In the genomic region with DNA sequence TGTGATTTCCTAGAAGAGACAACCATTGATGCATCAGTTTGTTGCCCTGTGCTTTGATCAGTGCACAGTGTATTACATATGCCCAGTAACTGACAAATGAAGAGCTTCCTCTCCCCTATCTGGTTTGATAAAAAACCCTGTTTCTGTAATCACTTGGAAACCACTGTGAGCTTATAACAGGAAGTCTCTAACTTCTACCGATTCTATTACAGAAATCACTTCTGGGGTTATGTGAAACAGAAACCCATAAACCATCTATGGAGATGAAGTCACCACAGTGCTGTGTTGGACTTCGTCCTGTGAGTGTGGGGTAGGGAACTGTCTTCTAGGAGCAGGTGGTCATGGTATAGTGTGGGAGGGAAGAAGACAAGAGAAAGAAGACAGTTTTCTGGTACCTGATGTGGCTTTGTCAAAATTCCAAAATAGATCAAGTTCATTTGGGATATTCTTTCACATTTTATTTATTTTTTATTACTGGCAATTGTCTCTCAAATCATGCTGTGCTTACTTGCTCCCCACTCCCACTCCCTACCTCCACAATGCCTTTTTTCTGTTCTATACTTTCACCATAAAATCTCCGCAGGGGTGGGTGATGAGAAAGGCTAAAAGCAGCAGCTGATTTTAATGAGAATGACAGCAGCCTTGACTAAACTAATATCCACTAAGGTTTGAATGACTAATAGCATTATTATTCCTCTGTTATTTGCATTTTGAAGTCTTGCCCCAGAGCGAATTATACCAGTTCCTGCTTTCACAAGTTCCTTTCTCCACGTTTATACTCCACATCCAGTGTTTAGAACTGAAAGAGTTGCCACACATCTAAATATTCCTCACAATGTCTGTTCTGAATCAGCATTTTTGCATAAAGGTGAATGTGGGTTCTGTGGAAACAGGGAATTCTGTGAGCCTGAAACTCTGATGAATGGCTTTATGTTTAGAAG, we compare ENCODE assay signal across 8 cellular contexts. TPM values are rescaled to one million over a fixed set of nuclear protein-coding genes. Genes with fewer than 3 reads are reported as not detected.
A peak's percentile ranks its signal among the peaks of the same experiment; 100 is the strongest.
DNase-seq lines count a peak whose midpoint lies in the region; ATAC-seq and TF ChIP-seq lines count a peak whose summit lies in the region.

No MANE protein-coding gene starts in this region.

- H3K27ac Mint-ChIP-seq in Calu3 (ENCODE audit: unreplicated experiment) (peak overlapping the region; percentile 68), progenitor cell of endocrine pancreas (no peak overlapping the region)

- peak overlapping the region; percentile 39 for H3K4me3 Mint-ChIP-seq in Calu3 (ENCODE audit: low read depth, unreplicated experiment)
- no peak overlapping the region for H3K4me3 Mint-ChIP-seq in progenitor cell of endocrine pancreas (ENCODE audit: low read depth)

- ATAC-seq in GM21737 (IDR thresholded peaks at IDR 0.05; ENCODE audit: unreplicated experiment) (peak; percentile 75), esophagus mucosa (peak; percentile 89)

- H3K27me3 Mint-ChIP-seq in Calu3 (ENCODE audit: unreplicated experiment) (no peaks in the 10 kb centered on the region), progenitor cell of endocrine pancreas (no peaks in the 10 kb centered on the region)

- BruUV-seq in Calu3 (replicated peaks; lab: Mats Ljungman, UMichigan), result no TSS peak

- peaks cover 33% of the 10 kb centered on the region for H3K4me1 Mint-ChIP-seq in Calu3 (ENCODE audit: low read depth, unreplicated experiment)
- H3K4me1 Mint-ChIP-seq in progenitor cell of endocrine pancreas (ENCODE audit: low read depth), result peaks cover 30% of the 10 kb centered on the region

- DNase-seq in Calu3 (no peak), HT1080 (ENCODE audit: low read depth) (peak; percentile 60), NCI-H510A (lab: John Stamatoyannopoulos, UW) (no peak), progenitor cell of endocrine pancreas (ENCODE audit: low spot score, unreplicated experiment) (no peak), NCI-H2227 (lab: John Stamatoyannopoulos, UW; ENCODE audit: unreplicated experiment) (no peak)
- no peak for DNase-seq in central memory CD4-positive, alpha-beta T cell

- intact Hi-C loops in Calu3 (cut with micrococcal nuclease; ENCODE audit: unreplicated experiment), result no loop called here

- peaks cover 2% of the 10 kb centered on the region for H3K9me3 Mint-ChIP-seq in Calu3 (ENCODE audit: low read depth, unreplicated experiment)
- peaks cover 3% of the 10 kb centered on the region for H3K9me3 Mint-ChIP-seq in progenitor cell of endocrine pancreas (ENCODE audit: low read depth)

- H3K36me3 Mint-ChIP-seq in Calu3 (ENCODE audit: insufficient read depth, unreplicated experiment) (peaks cover 13% of the 10 kb centered on the region), progenitor cell of endocrine pancreas (ENCODE audit: insufficient read depth) (no peaks in the 10 kb centered on the region)

- CTCF ChIA-PET in Calu3 (lab: Charles Lee), result interaction anchor here (0.6 kb wide), 2 partner anchors 19 to 44 kb away, joined by 3 read pairs; no protein-coding TSS in a partner anchor

- no peak for TF ChIP-seq CTCF in Calu3 (IDR thresholded peaks at IDR 0.05; ENCODE audit: unreplicated experiment)
- no peak for TF ChIP-seq CTCF in progenitor cell of endocrine pancreas (IDR thresholded peaks at IDR 0.05; ENCODE audit: unreplicated experiment)

RNA-seq across cellular contexts. Expression of gene RND3, which starts 41.7 kb away (rescaled TPM):
- total RNA-seq in Calu3 (2022) (118 and 143 TPM in 2 replicates), esophagus mucosa (62.3 TPM), progenitor cell of endocrine pancreas (40.3 and 42.5 TPM in 2 replicates)
- total RNA-seq in HT1080 (2014; rRNA removed; shearing (Covaris generic)), result 44.9 and 62.6 TPM in 2 replicates
- 45.3 and 53.9 TPM in 2 replicates for polyA plus RNA-seq in HT1080 (2015; cell fraction: cytosol; rRNA removed)
- polyA plus RNA-seq in HT1080 (2015; cell fraction: nucleus; rRNA removed), result 76.2 and 83.6 TPM in 2 replicates
